Comparison of ENCODE assay signal across 16 cellular contexts in the genomic region with DNA sequence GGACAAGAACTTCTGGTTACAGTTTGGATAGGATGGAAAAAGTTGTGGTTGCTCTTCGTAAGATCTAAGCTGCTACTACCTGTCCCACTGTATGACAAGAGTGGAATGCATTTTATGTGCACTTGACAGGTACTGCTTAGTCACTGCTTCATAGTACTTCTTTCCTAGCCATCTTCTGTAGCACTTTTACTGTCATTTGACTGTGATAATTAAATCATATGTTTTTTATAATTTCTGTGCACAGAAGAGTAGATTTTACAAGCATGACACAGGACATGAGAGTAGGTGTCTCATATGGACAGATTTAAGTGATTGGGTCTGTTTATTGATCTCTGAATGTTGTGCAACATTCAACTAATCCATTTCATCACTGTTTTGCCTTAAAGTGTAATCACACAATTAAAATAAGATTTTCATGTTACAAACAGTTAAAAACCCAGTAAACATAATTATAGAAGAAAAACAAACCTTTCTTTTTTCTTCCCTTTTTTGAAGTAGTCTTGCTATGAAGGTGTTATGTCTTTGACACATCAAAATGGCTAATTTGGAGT. TPM values are rescaled to one million over a fixed set of nuclear protein-coding genes. Genes with fewer than 3 reads are reported as not detected.
DNase-seq lines count a peak whose midpoint lies in the region; ATAC-seq and TF ChIP-seq lines count a peak whose summit lies in the region.
"Had no signal": no experiment of that assay in that cellular context is flagged by ENCODE, and none has a peak within 500 bp of the region (broad histone marks: within the 10 kb centered on the region; RNA-seq: fewer than 3 reads in every experiment).

No MANE protein-coding gene starts in this region.

- peak overlapping the region; percentile 76 for H3K4me3 Mint-ChIP-seq in chondrocyte (ENCODE audit: unreplicated experiment)
- peak overlapping the region; percentile 90 for H3K4me3 Mint-ChIP-seq in type B pancreatic cell
- H3K4me3 Mint-ChIP-seq: T-helper 17 cell had no signal

- H3K9me3 Mint-ChIP-seq in chondrocyte (ENCODE audit: low read depth) (no peaks in the 10 kb centered on the region), type B pancreatic cell (peaks cover 6% of the 10 kb centered on the region)

- H3K27me3 Mint-ChIP-seq in chondrocyte (ENCODE audit: low read depth) (no peaks in the 10 kb centered on the region), type B pancreatic cell (no peaks in the 10 kb centered on the region)

- TF ChIP-seq POLR2A in right lobe of liver (IDR thresholded peaks at IDR 0.05) (no peak), upper lobe of left lung (IDR thresholded peaks at IDR 0.05) (no peak)

- ATAC-seq in right lobe of liver (no peak), upper lobe of left lung (ENCODE audit: low FRiP score in 2 of 2) (no peak), left ventricle myocardium superior (no peak)
- ATAC-seq: T-helper 17 cell had no signal

- TF ChIP-seq CTCF in left ventricle myocardium inferior (IDR thresholded peaks at IDR 0.05; ENCODE audit: borderline replicate concordance): no peak
- TF ChIP-seq CTCF in right atrium auricular region (IDR thresholded peaks at IDR 0.05): no peak
- TF ChIP-seq CTCF in chondrocyte (IDR thresholded peaks at IDR 0.05): no peak
- TF ChIP-seq CTCF in right lobe of liver (IDR thresholded peaks at IDR 0.05): no peak
- TF ChIP-seq CTCF in type B pancreatic cell (conservative IDR thresholded peaks at IDR 0.05): no peak
- no peak for TF ChIP-seq CTCF in upper lobe of left lung (IDR thresholded peaks at IDR 0.05)

- no peak for TF ChIP-seq EP300 in upper lobe of left lung (IDR thresholded peaks at IDR 0.05)

- H3K36me3 ChIP-seq in left ventricle myocardium inferior: no peaks in the 10 kb centered on the region
- no peaks in the 10 kb centered on the region for H3K36me3 ChIP-seq in right atrium auricular region
- H3K36me3 ChIP-seq in right lobe of liver: no peaks in the 10 kb centered on the region
- no peaks in the 10 kb centered on the region for H3K36me3 ChIP-seq in upper lobe of left lung

- peaks cover 66% of the 10 kb centered on the region for H3K4me1 Mint-ChIP-seq in chondrocyte (ENCODE audit: low read depth)
- peaks cover 46% of the 10 kb centered on the region for H3K4me1 Mint-ChIP-seq in type B pancreatic cell (ENCODE audit: unreplicated experiment)

- H3K9me3 ChIP-seq in left ventricle myocardium inferior (replicated peaks) (no peaks in the 10 kb centered on the region), right atrium auricular region (no peaks in the 10 kb centered on the region), right lobe of liver (no peaks in the 10 kb centered on the region), upper lobe of left lung (no peaks in the 10 kb centered on the region)

- peaks cover 74% of the 10 kb centered on the region for H3K4me1 ChIP-seq in left ventricle myocardium inferior
- H3K4me1 ChIP-seq in right atrium auricular region: peaks cover 0 to 55% of the 10 kb centered on the region in 2 donors
- H3K4me1 ChIP-seq in right lobe of liver: peaks cover 0 to 52% (median 29%) of the 10 kb centered on the region in 4 donors
- peaks cover 12 to 47% (median 18%) of the 10 kb centered on the region in 4 donors for H3K4me1 ChIP-seq in upper lobe of left lung

- H3K27ac ChIP-seq in left ventricle myocardium inferior (replicated peaks) (peak overlapping the region; percentile 96), right atrium auricular region (peak overlapping the region in 1 of 2 donors; percentile 84), right lobe of liver (peak overlapping the region; percentile 12 to 92 (median 82)), upper lobe of left lung (peak overlapping the region in 2 of 4 donors; percentile 95)

- peak overlapping the region; percentile 88 for H3K27ac Mint-ChIP-seq in chondrocyte (ENCODE audit: unreplicated experiment)
- H3K27ac Mint-ChIP-seq in type B pancreatic cell: peak overlapping the region; percentile 90
- H3K27ac Mint-ChIP-seq: T-helper 17 cell had no signal

- H3K27me3 ChIP-seq in left ventricle myocardium inferior (ENCODE audit: low read depth): no peaks in the 10 kb centered on the region
- H3K27me3 ChIP-seq in right atrium auricular region: no peaks in the 10 kb centered on the region
- H3K27me3 ChIP-seq in right lobe of liver: no peaks in the 10 kb centered on the region
- no peaks in the 10 kb centered on the region for H3K27me3 ChIP-seq in upper lobe of left lung

- DNase-seq in left ventricle myocardium inferior: no peak
- no peak for DNase-seq in right atrium auricular region (ENCODE audit: low spot score)
- DNase-seq in chondrocyte (ENCODE audit: low spot score): no peak
- DNase-seq in right lobe of liver: no peak
- no peak for DNase-seq in type B pancreatic cell (ENCODE audit: extremely low spot score, unreplicated experiment)
- no peak for DNase-seq in upper lobe of left lung
- DNase-seq in activated naive CD4-positive, alpha-beta T cell (lab: John Stamatoyannopoulos, UW): no peak
- no peak for DNase-seq in left ventricle myocardium superior
- DNase-seq: ACHN; activated CD4-positive, alpha-beta T cell treated with anti-CD3 and anti-CD28 coated beads, Interleukin-2, amount 50 U/mL, for 48 hours; activated naive CD4-positive, alpha-beta T cell treated with Interleukin-2 at 50 U/mL for 16 hours; islet precursor cell; NCI-H1092 treated with DMSO at 0.1 percent for 48 hours; NCI-H345; stimulated activated CD8-positive, alpha-beta memory T cell treated with anti-CD3 and anti-CD28 coated beads, Interleukin-4, amount 100 ng/mL, for 48 hours; T-helper 17 cell had no signal

- intact Hi-C loops in left ventricle myocardium inferior (cut with micrococcal nuclease): no loop called here
- intact Hi-C loops in right lobe of liver (cut with DNase I): no loop called here
- intact Hi-C loops in left ventricle myocardium superior (cut with micrococcal nuclease): no loop called here

- H3K36me3 Mint-ChIP-seq in chondrocyte (ENCODE audit: low read depth) (no peaks in the 10 kb centered on the region), type B pancreatic cell (peaks cover 13% of the 10 kb centered on the region)

- H3K4me3 ChIP-seq in left ventricle myocardium inferior: no peak overlapping the region
- H3K4me3 ChIP-seq in right atrium auricular region: no peak overlapping the region
- H3K4me3 ChIP-seq in right lobe of liver: peak overlapping the region in 2 of 3 donors; percentile 72 to 86
- H3K4me3 ChIP-seq in upper lobe of left lung: no peak overlapping the region

- WGBS in right lobe of liver (ENCODE audit: insufficient coverage, low coverage, low lambda C conversion rate, missing lambda C conversion rate): 11% methylated on average over 1 of the region's 1 CpG
- 82 to 88% methylated on average over 1 of the region's 1 CpG for WGBS in upper lobe of left lung, 2 donors

RNA-seq across cellular contexts. Expression of a gene that starts 2.9 kb away (rescaled TPM):
- 54.9 TPM for total RNA-seq in left ventricle myocardium inferior
- 100 to 1,000 TPM; 103 to 126 TPM for total RNA-seq in right atrium auricular region
- total RNA-seq in chondrocyte: 233 to 237 TPM (median 233 TPM) in 3 replicates
- 100 to 1,000 TPM in 1 of 6 experiments, 10 to 100 TPM in 5; 60.7 to 109 (median 72.9) TPM for total RNA-seq in right lobe of liver
- total RNA-seq in type B pancreatic cell (ENCODE audit: low replicate concordance): 97.8 and 114 TPM in 2 replicates
- total RNA-seq in upper lobe of left lung: 100 to 1,000 TPM in 2 of 6 donors, 10 to 100 TPM in 4; 57.6 to 127 (median 80.4) TPM
- 98.0 TPM for total RNA-seq in left ventricle myocardium superior

Comparison
In these comparisons a context has a peak if more than half of its experiments do, and no peak if none do; other contexts are left out.
1. H3K4me3 ChIP-seq: peak in right lobe of liver (2 of 3); none in left ventricle myocardium inferior (single experiment), right atrium auricular region (0 of 2) and upper lobe of left lung (0 of 4).